Comparison of ENCODE assay signal across 11 cellular contexts in genomic region chr7:76424413-76425111, GRCh38. TPM values are rescaled to one million over a fixed set of nuclear protein-coding genes. Genes with fewer than 3 reads are reported as not detected.
DNase-seq lines count a peak whose midpoint lies in the region; ATAC-seq, FAIRE-seq and TF ChIP-seq lines count a peak whose summit lies in the region.
"Had no signal": no experiment of that assay in that cellular context is flagged by ENCODE, and none has a peak within 500 bp of the region (broad histone marks: within the 10 kb centered on the region; RNA-seq: fewer than 3 reads in every experiment).

ZP3 (plus strand) TSS chr7:76424950; CDS start chr7:76424965, 15 bp downstream.

- H3K36me3 ChIP-seq in astrocyte (ENCODE audit: insufficient read depth, low read length): no peaks in the 10 kb centered on the region
- H3K36me3 ChIP-seq: gastroesophageal sphincter, ovary had no signal

- TF ChIP-seq CTCF in astrocyte (IDR thresholded peaks at IDR 0.05; ENCODE audit: insufficient read depth, low read depth, low read length): no peak
- TF ChIP-seq CTCF in progenitor cell of endocrine pancreas (IDR thresholded peaks at IDR 0.05; ENCODE audit: unreplicated experiment): no peak

- H3K27me3 ChIP-seq in astrocyte (ENCODE audit: insufficient read depth, low read length): no peaks in the 10 kb centered on the region
- H3K27me3 ChIP-seq: ovary had no signal

- no peaks in the 10 kb centered on the region for H4K20me1 ChIP-seq in astrocyte (ENCODE audit: insufficient read depth, low read length)

- no peaks in the 10 kb centered on the region for H3K36me3 Mint-ChIP-seq in astrocyte (ENCODE audit: low read depth, unreplicated experiment)
- H3K36me3 Mint-ChIP-seq in progenitor cell of endocrine pancreas (ENCODE audit: insufficient read depth): no peaks in the 10 kb centered on the region

- H3K79me2 ChIP-seq in astrocyte (ENCODE audit: insufficient read depth, low read length): no peaks in the 10 kb centered on the region

- DNase-seq in DMS79 (lab: John Stamatoyannopoulos, UW) (peak; percentile 9), DMS79 treated with DMSO at 0.1 percent for 48 hours (lab: John Stamatoyannopoulos, UW) (no peak), astrocyte (ENCODE audit: low read depth) (no peak), progenitor cell of endocrine pancreas (ENCODE audit: low spot score, unreplicated experiment) (no peak), NCI-H1436 (lab: John Stamatoyannopoulos, UW) (no peak)
- DNase-seq in activated CD4-positive, alpha-beta T cell treated with anti-CD3 and anti-CD28 coated beads, Interleukin-2, amount 50 U/mL, for 1 hour: no peak
- DNase-seq: ovary had no signal

- H2AFZ ChIP-seq in astrocyte (ENCODE audit: low read depth, low read length): no peak within 1 kb of the TSS

- H3K27me3 Mint-ChIP-seq in astrocyte (ENCODE audit: low read depth, unreplicated experiment) (no peaks in the 10 kb centered on the region), progenitor cell of endocrine pancreas (peaks cover 9% of the 10 kb centered on the region)

- peak within 1 kb of the TSS; percentile 59 for H3K27ac ChIP-seq in astrocyte (ENCODE audit: low read depth, low read length)
- H3K27ac ChIP-seq: gastroesophageal sphincter, ovary had no signal

- H3K9ac ChIP-seq in astrocyte (ENCODE audit: low read length): peak within 1 kb of the TSS; percentile 73

- H3K4me1 ChIP-seq in astrocyte (ENCODE audit: insufficient read depth, low read length): peaks cover 23% of the 10 kb centered on the region
- H3K4me1 ChIP-seq: gastroesophageal sphincter had no signal

- H3K4me3 ChIP-seq in astrocyte (ENCODE audit: insufficient read depth, low read depth, low read length): no peak within 1 kb of the TSS
- H3K4me3 ChIP-seq: gastroesophageal sphincter, ovary had no signal

- ATAC-seq in HG03039 (IDR thresholded peaks at IDR 0.05; ENCODE audit: unreplicated experiment): peak; percentile 63
- no peak for ATAC-seq in HG03439 (IDR thresholded peaks at IDR 0.05; ENCODE audit: unreplicated experiment)
- ATAC-seq: gastroesophageal sphincter had no signal

- H3K4me2 ChIP-seq in astrocyte (ENCODE audit: low read length): peak within 1 kb of the TSS; percentile 63

- no peak for FAIRE-seq in astrocyte (lab: Jason Lieb, UNC)
- FAIRE-seq: A204.1 had no signal

- H3K9me3 Mint-ChIP-seq in astrocyte (ENCODE audit: unreplicated experiment) (no peaks in the 10 kb centered on the region), progenitor cell of endocrine pancreas (ENCODE audit: low read depth) (no peaks in the 10 kb centered on the region)

- H3K27ac Mint-ChIP-seq in astrocyte (ENCODE audit: unreplicated experiment) (peak within 1 kb of the TSS; percentile 98), progenitor cell of endocrine pancreas (peak within 1 kb of the TSS; percentile 78)

- H3K9me3 ChIP-seq in astrocyte (ENCODE audit: insufficient read depth, low read depth, low read length): no peaks in the 10 kb centered on the region
- H3K9me3 ChIP-seq: ovary had no signal

- H3K4me3 Mint-ChIP-seq in astrocyte (ENCODE audit: unreplicated experiment) (peak within 1 kb of the TSS; percentile 27), progenitor cell of endocrine pancreas (ENCODE audit: low read depth) (no peak within 1 kb of the TSS)

- H3K4me1 Mint-ChIP-seq in astrocyte (ENCODE audit: low read depth, unreplicated experiment) (peaks cover 18% of the 10 kb centered on the region), progenitor cell of endocrine pancreas (ENCODE audit: low read depth) (peaks cover 11% of the 10 kb centered on the region)

RNA-seq across cellular contexts. Expression of gene ZP3, which starts in this region (rescaled TPM):
- 1.4 and 2.6 TPM in 2 replicates for total RNA-seq in astrocyte
- total RNA-seq in progenitor cell of endocrine pancreas: not detected in 2 replicates
